9 cellular contexts compared by ENCODE assay signal in genomic region chr13:32409561-32410440, GRCh38. TPM values are rescaled to one million over a fixed set of nuclear protein-coding genes. Genes with fewer than 3 reads are reported as not detected.
DNase-seq lines count a peak whose midpoint lies in the region; ATAC-seq and TF ChIP-seq lines count a peak whose summit lies in the region.
"Had no signal": no experiment of that assay in that cellular context is flagged by ENCODE, and none has a peak within 500 bp of the region (broad histone marks: within the 10 kb centered on the region; RNA-seq: fewer than 3 reads in every experiment).

No MANE protein-coding gene starts in this region.

- H3K4me3 Mint-ChIP-seq in activated naive CD8-positive, alpha-beta T cell = no peak overlapping the region
- H3K4me3 Mint-ChIP-seq in activated naive CD8-positive, alpha-beta T cell treated with anti-CD3 and anti-CD28 coated beads, Interleukin-2, amount 50 U/mL, for 24 hours = no peak overlapping the region
- H3K4me3 Mint-ChIP-seq in activated T-helper 2 cell treated with anti-CD3 and anti-CD28 coated beads, Interferon-gamma antibody, Interleukin-2, Interleukin-4, amounts not matched to agents 10 μg/mL and 5 μg/mL and 100 μg/mL, durations not matched to agents 14 hours and 24 hours and 36 hours (ENCODE audit: low read depth) = no peak overlapping the region
- H3K4me3 Mint-ChIP-seq: activated CD4-positive, alpha-beta memory T cell treated with anti-CD3 and anti-CD28 coated beads, Interleukin-2, amount 10 ng/mL, durations not matched to agents 7 days and 5 days had no signal

- no peaks in the 10 kb centered on the region for H3K27me3 Mint-ChIP-seq in activated naive CD8-positive, alpha-beta T cell
- no peaks in the 10 kb centered on the region for H3K27me3 Mint-ChIP-seq in activated naive CD8-positive, alpha-beta T cell treated with anti-CD3 and anti-CD28 coated beads, Interleukin-2, amount 50 U/mL, for 24 hours
- H3K27me3 Mint-ChIP-seq in activated T-helper 2 cell treated with anti-CD3 and anti-CD28 coated beads, Interferon-gamma antibody, Interleukin-2, Interleukin-4, amounts not matched to agents 10 μg/mL and 5 μg/mL and 100 μg/mL, durations not matched to agents 14 hours and 24 hours and 36 hours (ENCODE audit: low read depth) = no peaks in the 10 kb centered on the region
- H3K27me3 Mint-ChIP-seq: activated CD4-positive, alpha-beta memory T cell treated with anti-CD3 and anti-CD28 coated beads, Interleukin-2, amount 10 ng/mL, durations not matched to agents 7 days and 5 days had no signal

- H3K27ac Mint-ChIP-seq in activated naive CD8-positive, alpha-beta T cell = peak overlapping the region; percentile 30
- H3K27ac Mint-ChIP-seq in activated naive CD8-positive, alpha-beta T cell treated with anti-CD3 and anti-CD28 coated beads, Interleukin-2, amount 50 U/mL, for 24 hours = no peak overlapping the region
- H3K27ac Mint-ChIP-seq in activated naive CD4-positive, alpha-beta T cell treated with anti-CD3 and anti-CD28 coated beads, Interleukin-2, amount 50 U/mL, for 72 hours = no peak overlapping the region
- H3K27ac Mint-ChIP-seq in activated T-helper 2 cell treated with anti-CD3 and anti-CD28 coated beads, Interferon-gamma antibody, Interleukin-2, Interleukin-4, amounts not matched to agents 10 μg/mL and 5 μg/mL and 100 μg/mL, durations not matched to agents 14 hours and 24 hours and 36 hours = no peak overlapping the region
- H3K27ac Mint-ChIP-seq: activated CD4-positive, alpha-beta memory T cell treated with anti-CD3 and anti-CD28 coated beads, Interleukin-2, amount 10 ng/mL, durations not matched to agents 7 days and 5 days had no signal

- no peak for TF ChIP-seq CTCF in esophagus muscularis mucosa (IDR thresholded peaks at IDR 0.05)

- no peak for ATAC-seq in activated naive CD8-positive, alpha-beta T cell treated with anti-CD3 and anti-CD28 coated beads, Interleukin-2, amount 50 U/mL, for 24 hours
- ATAC-seq in activated naive CD4-positive, alpha-beta T cell treated with anti-CD3 and anti-CD28 coated beads, Interleukin-2, amount 50 U/mL, for 72 hours = no peak
- no peak for ATAC-seq in GM18870 (IDR thresholded peaks at IDR 0.05; ENCODE audit: unreplicated experiment)

- TF ChIP-seq EP300 in esophagus muscularis mucosa (IDR thresholded peaks at IDR 0.05) = no peak

- H3K4me1 ChIP-seq in esophagus muscularis mucosa (peaks cover 0 to 13% (median 7%) of the 10 kb centered on the region in 4 donors), mesodermal cell (ENCODE audit: control insufficient read depth, insufficient read depth, low read length, poor library complexity, severe bottlenecking) (peaks cover 7% of the 10 kb centered on the region)

- TF ChIP-seq POLR2A in esophagus muscularis mucosa (IDR thresholded peaks at IDR 0.05; ENCODE audit: low read depth) = no peak

- WGBS in esophagus muscularis mucosa = 53% methylated on average over 27 of the region's 27 CpGs
- WGBS in mesodermal cell (ENCODE audit: insufficient coverage in 2 of 2), 2 experiments = 6 to 13% methylated on average over 26 of the region's 27 CpGs

- H3K4me1 Mint-ChIP-seq in activated naive CD8-positive, alpha-beta T cell (ENCODE audit: low read depth) = peaks cover 16% of the 10 kb centered on the region
- H3K4me1 Mint-ChIP-seq in activated naive CD8-positive, alpha-beta T cell treated with anti-CD3 and anti-CD28 coated beads, Interleukin-2, amount 50 U/mL, for 24 hours = peaks cover 16% of the 10 kb centered on the region
- H3K4me1 Mint-ChIP-seq in activated T-helper 2 cell treated with anti-CD3 and anti-CD28 coated beads, Interferon-gamma antibody, Interleukin-2, Interleukin-4, amounts not matched to agents 10 μg/mL and 5 μg/mL and 100 μg/mL, durations not matched to agents 14 hours and 24 hours and 36 hours (ENCODE audit: low read depth) = peaks cover 16% of the 10 kb centered on the region

- peaks cover 0 to 23% (median 3%) of the 10 kb centered on the region in 4 donors for H3K36me3 ChIP-seq in esophagus muscularis mucosa
- H3K36me3 ChIP-seq in mesodermal cell (ENCODE audit: control insufficient read depth, insufficient read depth, low read length) = no peaks in the 10 kb centered on the region

- no peaks in the 10 kb centered on the region for H3K27me3 ChIP-seq in esophagus muscularis mucosa

- intact Hi-C loops in esophagus muscularis mucosa (cut with DNase I) = no loop called here
- intact Hi-C loops in activated T-helper 2 cell treated with anti-CD3 and anti-CD28 coated beads, Interferon-gamma antibody, Interleukin-2, Interleukin-4, amounts not matched to agents 10 μg/mL and 5 μg/mL and 100 μg/mL, durations not matched to agents 14 hours and 24 hours and 36 hours (cut with micrococcal nuclease) = no loop called here

- no peaks in the 10 kb centered on the region for H3K9me3 Mint-ChIP-seq in activated naive CD8-positive, alpha-beta T cell (ENCODE audit: low read depth)
- H3K9me3 Mint-ChIP-seq in activated naive CD8-positive, alpha-beta T cell treated with anti-CD3 and anti-CD28 coated beads, Interleukin-2, amount 50 U/mL, for 24 hours = no peaks in the 10 kb centered on the region
- no peaks in the 10 kb centered on the region for H3K9me3 Mint-ChIP-seq in activated naive CD4-positive, alpha-beta T cell treated with anti-CD3 and anti-CD28 coated beads, Interleukin-2, amount 50 U/mL, for 72 hours
- H3K9me3 Mint-ChIP-seq in activated T-helper 2 cell treated with anti-CD3 and anti-CD28 coated beads, Interferon-gamma antibody, Interleukin-2, Interleukin-4, amounts not matched to agents 10 μg/mL and 5 μg/mL and 100 μg/mL, durations not matched to agents 14 hours and 24 hours and 36 hours = no peaks in the 10 kb centered on the region
- H3K9me3 Mint-ChIP-seq: activated CD4-positive, alpha-beta memory T cell treated with anti-CD3 and anti-CD28 coated beads, Interleukin-2, amount 10 ng/mL, durations not matched to agents 7 days and 5 days had no signal

- H3K9me3 ChIP-seq in esophagus muscularis mucosa = no peaks in the 10 kb centered on the region
- H3K9me3 ChIP-seq in mesodermal cell (ENCODE audit: control insufficient read depth, low read length) = no peaks in the 10 kb centered on the region

- peaks cover 21% of the 10 kb centered on the region for H3K36me3 Mint-ChIP-seq in activated naive CD8-positive, alpha-beta T cell
- H3K36me3 Mint-ChIP-seq in activated naive CD8-positive, alpha-beta T cell treated with anti-CD3 and anti-CD28 coated beads, Interleukin-2, amount 50 U/mL, for 24 hours (ENCODE audit: low read depth) = peaks cover 17% of the 10 kb centered on the region
- H3K36me3 Mint-ChIP-seq in activated naive CD4-positive, alpha-beta T cell treated with anti-CD3 and anti-CD28 coated beads, Interleukin-2, amount 50 U/mL, for 72 hours = no peaks in the 10 kb centered on the region
- peaks cover 40% of the 10 kb centered on the region for H3K36me3 Mint-ChIP-seq in activated T-helper 2 cell treated with anti-CD3 and anti-CD28 coated beads, Interferon-gamma antibody, Interleukin-2, Interleukin-4, amounts not matched to agents 10 μg/mL and 5 μg/mL and 100 μg/mL, durations not matched to agents 14 hours and 24 hours and 36 hours (ENCODE audit: low read depth)

- H3K4me3 ChIP-seq in esophagus muscularis mucosa = peak overlapping the region; percentile 29 to 41 (median 30)
- peak overlapping the region; percentile 17 for H3K4me3 ChIP-seq in mesodermal cell (ENCODE audit: extremely low read depth, insufficient read depth, low read length, poor library complexity, severe bottlenecking)

- no peak for DNase-seq in activated naive CD8-positive, alpha-beta T cell treated with anti-CD3 and anti-CD28 coated beads, Interleukin-2, amount 50 U/mL, for 24 hours
- DNase-seq in esophagus muscularis mucosa (ENCODE audit: extremely low spot score) (no peak), SW480 (ENCODE audit: low spot score) (no peak)
- DNase-seq in activated naive CD4-positive, alpha-beta T cell treated with anti-CD3 and anti-CD28 coated beads, Interleukin-2, amount 50 U/mL, for 72 hours (ENCODE audit: low spot score in 2 of 2) = no peak
- DNase-seq in activated T-helper 2 cell treated with anti-CD3 and anti-CD28 coated beads, Interferon-gamma antibody, Interleukin-2, Interleukin-4, amounts not matched to agents 10 μg/mL and 5 μg/mL and 100 μg/mL, durations not matched to agents 14 hours and 24 hours and 36 hours (ENCODE audit: low spot score) = no peak
- DNase-seq: activated CD4-positive, alpha-beta memory T cell treated with anti-CD3 and anti-CD28 coated beads, Interleukin-2, amount 10 ng/mL, durations not matched to agents 7 days and 5 days had no signal

- H3K27ac ChIP-seq in esophagus muscularis mucosa (replicated peaks in 1 of 4) (peak overlapping the region; percentile 46 to 67 (median 67)), mesodermal cell (ENCODE audit: low read depth, low read length, severe bottlenecking) (no peak overlapping the region)

RNA-seq across cellular contexts. Expression of gene N4BP2L1, which starts 18.1 kb away (rescaled TPM):
- 10 to 100 TPM in 3 of 4 donors, 1 to 10 TPM in 1; 9.0 to 19.6 (median 11.6) TPM for total RNA-seq in esophagus muscularis mucosa
- 4.1 TPM for polyA plus RNA-seq in mesodermal cell (2013, experiment 1 of 2)
- polyA plus RNA-seq in mesodermal cell (2013, experiment 2 of 2) = 4.3 TPM
- 10 to 100 TPM; 23.4 to 44.9 TPM for total RNA-seq in activated naive CD4-positive, alpha-beta T cell treated with anti-CD3 and anti-CD28 coated beads, Interleukin-2, amount 50 U/mL, for 72 hours
- total RNA-seq in activated T-helper 2 cell treated with anti-CD3 and anti-CD28 coated beads, Interferon-gamma antibody, Interleukin-2, Interleukin-4, amounts not matched to agents 10 μg/mL and 5 μg/mL and 100 μg/mL, durations not matched to agents 14 hours and 24 hours and 36 hours = 26.1 and 28.6 TPM in 2 replicates
